Comparison of ENCODE assay signal across 8 cellular contexts in the genomic region with DNA sequence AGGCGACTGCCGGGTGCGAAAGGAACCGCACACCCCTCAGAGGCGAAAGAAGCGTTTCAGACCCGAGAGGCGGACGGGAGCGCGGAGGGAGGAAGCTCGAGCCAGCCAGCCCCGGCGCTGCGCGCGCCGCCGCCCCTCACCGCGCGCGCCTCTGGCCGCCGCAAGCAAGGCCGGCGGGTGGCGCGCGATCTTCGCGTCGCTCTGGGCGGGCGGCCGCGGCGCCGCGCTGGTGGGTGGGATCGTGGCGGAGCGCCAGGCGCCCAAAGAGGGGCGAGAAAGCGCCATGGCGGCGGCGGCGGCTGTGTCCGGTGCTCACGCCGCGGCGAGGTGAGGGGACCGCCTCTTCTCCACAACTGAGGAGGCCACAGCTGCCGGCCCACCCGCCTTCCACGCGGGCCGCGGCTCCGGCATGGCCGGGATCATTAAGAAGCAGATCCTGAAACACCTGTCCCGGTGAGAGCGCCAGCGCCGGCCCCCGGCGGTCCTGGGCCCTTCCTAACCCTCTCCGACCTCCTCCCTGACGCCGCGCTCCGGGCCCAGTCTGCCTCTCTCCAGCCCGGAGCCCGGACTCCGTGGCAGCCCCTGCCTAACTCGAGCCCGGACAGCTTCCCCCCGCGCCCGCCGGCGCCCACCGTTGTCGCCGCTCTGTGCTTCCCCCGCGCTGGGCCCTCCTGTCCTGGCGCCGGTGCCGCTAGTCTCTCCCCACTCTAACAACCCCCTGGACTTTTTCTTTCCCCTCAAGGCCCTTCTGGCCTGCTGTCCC. TPM values are rescaled to one million over a fixed set of nuclear protein-coding genes. Genes with fewer than 3 reads are reported as not detected.
DNase-seq lines count a peak whose midpoint lies in the region; ATAC-seq and TF ChIP-seq lines count a peak whose summit lies in the region.

A gene with protein sequence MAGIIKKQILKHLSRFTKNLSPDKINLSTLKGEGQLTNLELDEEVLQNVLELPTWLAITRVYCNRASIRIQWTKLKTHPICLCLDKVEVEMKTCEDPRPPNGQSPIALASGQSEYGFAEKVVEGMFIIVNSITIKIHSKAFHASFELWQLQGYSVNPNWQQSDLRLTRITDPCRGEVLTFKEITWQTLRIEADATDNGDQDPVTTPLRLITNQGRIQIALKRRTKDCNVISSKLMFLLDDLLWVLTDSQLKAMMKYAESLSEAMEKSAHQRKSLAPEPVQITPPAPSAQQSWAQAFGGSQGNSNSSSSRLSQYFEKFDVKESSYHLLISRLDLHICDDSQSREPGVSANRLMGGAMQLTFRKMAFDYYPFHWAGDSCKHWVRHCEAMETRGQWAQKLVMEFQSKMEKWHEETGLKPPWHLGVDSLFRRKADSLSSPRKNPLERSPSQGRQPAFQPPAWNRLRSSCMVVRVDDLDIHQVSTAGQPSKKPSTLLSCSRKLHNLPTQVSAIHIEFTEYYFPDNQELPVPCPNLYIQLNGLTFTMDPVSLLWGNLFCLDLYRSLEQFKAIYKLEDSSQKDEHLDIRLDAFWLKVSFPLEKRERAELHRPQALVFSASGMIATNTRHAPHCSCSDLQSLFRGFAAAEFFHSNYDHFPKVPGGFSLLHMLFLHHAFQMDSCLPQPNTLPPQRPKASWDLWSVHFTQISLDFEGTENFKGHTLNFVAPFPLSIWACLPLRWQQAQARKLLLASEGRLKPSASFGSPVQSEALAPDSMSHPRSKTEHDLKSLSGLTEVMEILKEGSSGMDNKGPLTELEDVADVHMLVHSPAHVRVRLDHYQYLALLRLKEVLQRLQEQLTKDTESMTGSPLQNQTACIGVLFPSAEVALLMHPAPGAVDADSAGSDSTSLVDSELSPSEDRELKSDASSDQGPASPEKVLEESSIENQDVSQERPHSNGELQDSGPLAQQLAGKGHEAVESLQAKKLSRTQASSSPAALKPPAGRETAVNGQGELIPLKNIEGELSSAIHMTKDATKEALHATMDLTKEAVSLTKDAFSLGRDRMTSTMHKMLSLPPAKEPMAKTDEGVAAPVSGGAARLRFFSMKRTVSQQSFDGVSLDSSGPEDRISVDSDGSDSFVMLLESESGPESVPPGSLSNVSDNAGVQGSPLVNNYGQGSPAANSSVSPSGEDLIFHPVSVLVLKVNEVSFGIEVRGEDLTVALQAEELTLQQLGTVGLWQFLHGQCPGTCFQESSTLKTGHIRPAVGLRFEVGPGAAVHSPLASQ (N-terminal part only) (plus strand): TSS at position 242 of the 763 bp plus-strand sequence. CDS start 168 bp downstream, at position 410.

- TF ChIP-seq POLR2A in right lobe of liver (IDR thresholded peaks at IDR 0.05), result peak; percentile 75

- no peaks in the 10 kb centered on the region for H3K36me3 ChIP-seq in right lobe of liver

- peaks cover 17% of the 10 kb centered on the region for H3K4me1 Mint-ChIP-seq in activated CD4-positive, alpha-beta T cell treated with anti-CD3 and anti-CD28 coated beads, Interleukin-2, amount 10 ng/mL, durations not matched to agents 7 days and 5 days

- peak within 1 kb of the TSS; percentile 70 to 90 (median 89) for H3K4me3 ChIP-seq in right lobe of liver

- peak within 1 kb of the TSS; percentile 88 to 98 (median 92) for H3K27ac ChIP-seq in right lobe of liver

- under 1% methylated on average over 27 of the region's 93 CpGs for WGBS in right lobe of liver (ENCODE audit: insufficient coverage, low coverage, low lambda C conversion rate, missing lambda C conversion rate)

- peaks cover 0 to 18% (median 9%) of the 10 kb centered on the region in 4 donors for H3K4me1 ChIP-seq in right lobe of liver

- POLR2A ChIA-PET in activated CD4-positive, alpha-beta T cell treated with anti-CD3 and anti-CD28 coated beads, Interleukin-2, amount 10 ng/mL, durations not matched to agents 7 days and 5 days (lab: Charles Lee), result interaction anchor here (0.6 to 1.3 kb wide), 4 partner anchors 25 to 106 kb away, joined by 3 to 4 read pairs (median 4); a partner anchor contains a TSS

- intact Hi-C loops in right lobe of liver (cut with DNase I), result no loop called here

- H3K4me3 Mint-ChIP-seq in activated CD4-positive, alpha-beta T cell treated with anti-CD3 and anti-CD28 coated beads, Interleukin-2, amount 10 ng/mL, durations not matched to agents 7 days and 5 days, result peak within 1 kb of the TSS; percentile 89

- no peaks in the 10 kb centered on the region for H3K9me3 Mint-ChIP-seq in activated CD4-positive, alpha-beta T cell treated with anti-CD3 and anti-CD28 coated beads, Interleukin-2, amount 10 ng/mL, durations not matched to agents 7 days and 5 days

- peak in 3 of 4 donors; percentile 4 to 31 (median 13) for TF ChIP-seq CTCF in right lobe of liver (IDR thresholded peaks at IDR 0.05)

- no peaks in the 10 kb centered on the region for H3K36me3 Mint-ChIP-seq in activated CD4-positive, alpha-beta T cell treated with anti-CD3 and anti-CD28 coated beads, Interleukin-2, amount 10 ng/mL, durations not matched to agents 7 days and 5 days (ENCODE audit: low read depth)

- peak within 1 kb of the TSS; percentile 97 for H3K27ac Mint-ChIP-seq in activated CD4-positive, alpha-beta T cell treated with anti-CD3 and anti-CD28 coated beads, Interleukin-2, amount 10 ng/mL, durations not matched to agents 7 days and 5 days

- CTCF ChIA-PET in activated CD4-positive, alpha-beta T cell treated with anti-CD3 and anti-CD28 coated beads, Interleukin-2, amount 10 ng/mL, durations not matched to agents 7 days and 5 days (lab: Charles Lee), result interaction anchor here (0.6 to 3.2 kb wide), 7 partner anchors 9 to 265 kb away, joined by 3 to 15 read pairs (median 5); no protein-coding TSS in a partner anchor

- no peaks in the 10 kb centered on the region for H3K9me3 ChIP-seq in right lobe of liver

- H3K27me3 ChIP-seq in right lobe of liver, result no peaks in the 10 kb centered on the region

- DNase-seq in AG08396 (ENCODE audit: low spot score) (peak; percentile 92), NCI-H510A (lab: John Stamatoyannopoulos, UW) (peak; percentile 91), dermis blood vessel endothelial cell (peak; percentile 81), right lobe of liver (peak; percentile 73 to 80 (median 78))
- DNase-seq in activated CD4-positive, alpha-beta T cell treated with anti-CD3 and anti-CD28 coated beads, Interleukin-2, amount 10 ng/mL, durations not matched to agents 7 days and 5 days, result peak; percentile 72
- peak; percentile 70 to 79 for DNase-seq in stimulated activated CD4-positive, alpha-beta T cell treated with anti-CD3 and anti-CD28 coated beads, Interleukin-4, amount 100 ng/mL, for 4 hours

- peak; percentile 88 for ATAC-seq in GM18909 (IDR thresholded peaks at IDR 0.05; ENCODE audit: poor library complexity, unreplicated experiment)
- ATAC-seq in HG03196 (IDR thresholded peaks at IDR 0.05; ENCODE audit: unreplicated experiment), result peak; percentile 85
- ATAC-seq in right lobe of liver, result peak; percentile 74 to 94 (median 89)

- H3K27me3 Mint-ChIP-seq in activated CD4-positive, alpha-beta T cell treated with anti-CD3 and anti-CD28 coated beads, Interleukin-2, amount 10 ng/mL, durations not matched to agents 7 days and 5 days, result no peaks in the 10 kb centered on the region

RNA-seq across cellular contexts. Expression of the gene that starts here (rescaled TPM):
- 10 to 100 TPM; 11.4 to 13.8 TPM for total RNA-seq in activated CD4-positive, alpha-beta T cell treated with anti-CD3 and anti-CD28 coated beads, Interleukin-2, amount 10 ng/mL, durations not matched to agents 7 days and 5 days
- total RNA-seq in dermis blood vessel endothelial cell (9.7 and 20.2 TPM in 2 replicates), right lobe of liver (1 to 10 TPM; 5.1 to 9.2 (median 7.8) TPM)

Comparison
In these comparisons a context has a peak if more than half of its experiments do, and no peak if none do; other contexts are left out.
1. Peak in every context shown above with its lines: DNase-seq, ATAC-seq, H3K4me3 ChIP-seq and H3K27ac ChIP-seq.